20 cellular contexts compared by ENCODE assay signal in genomic region chr1:207219979-207220889, GRCh38.
"Had no signal": no experiment of that assay in that cellular context is flagged by ENCODE, and none has a peak within 500 bp of the region (broad histone marks: within the 10 kb centered on the region; RNA-seq: fewer than 3 reads in every experiment).

No MANE protein-coding gene starts in this region.

- H3K36me3 Mint-ChIP-seq: naive B cell, T-cell, type B pancreatic cell had no signal

- H3K4me3 Mint-ChIP-seq: activated CD4-positive, alpha-beta T cell treated with anti-CD3 and anti-CD28 coated beads, Interleukin-2, amount 10 ng/mL, durations not matched to agents 7 days and 5 days; activated T-cell treated with anti-CD3 and anti-CD28 coated beads, Interleukin-2, amount 50 U/mL, for 72 hours; stimulated activated naive CD8-positive, alpha-beta T cell treated with anti-CD3 and anti-CD28 coated beads, Interleukin-15, amount 100 ng/mL, for 72 hours; T-cell; type B pancreatic cell had no signal

- ATAC-seq: activated T-cell treated with anti-CD3 and anti-CD28 coated beads, Interleukin-2, amount 50 U/mL, for 72 hours; esophagus mucosa; left lobe of liver; mucosa of descending colon; right lobe of liver; stimulated activated naive CD8-positive, alpha-beta T cell treated with anti-CD3 and anti-CD28 coated beads, Interleukin-15, amount 100 ng/mL, for 72 hours; T-cell had no signal

- H3K4me2 ChIP-seq: smooth muscle cell had no signal

- H3K27ac Mint-ChIP-seq: activated CD4-positive, alpha-beta T cell treated with anti-CD3 and anti-CD28 coated beads, Interleukin-2, amount 10 ng/mL, durations not matched to agents 7 days and 5 days; activated T-cell treated with anti-CD3 and anti-CD28 coated beads, Interleukin-2, amount 50 U/mL, for 72 hours; stimulated activated naive CD8-positive, alpha-beta T cell treated with anti-CD3 and anti-CD28 coated beads, Interleukin-15, amount 100 ng/mL, for 72 hours; T-cell had no signal

- H3K27ac ChIP-seq: coronary artery, right lobe of liver had no signal

- H3K4me1 ChIP-seq: right lobe of liver had no signal

- DNase-seq: activated CD4-positive, alpha-beta T cell treated with anti-CD3 and anti-CD28 coated beads, Interleukin-2, amount 10 ng/mL, durations not matched to agents 7 days and 5 days; activated CD8-positive, alpha-beta memory T cell treated with anti-CD3 and anti-CD28 coated beads for 24 hours; activated effector memory CD4-positive, alpha-beta T cell treated with anti-CD3 and anti-CD28 coated beads, Interleukin-2, amount 50 U/mL, for 16 hours; activated naive CD4-positive, alpha-beta T cell treated with anti-CD3 and anti-CD28 coated beads, Interleukin-2, amount 50 U/mL, for 16 hours; activated T-cell treated with anti-CD3 and anti-CD28 coated beads, Interleukin-2, amount 50 U/mL, for 72 hours; aorta; islet precursor cell; mammary epithelial cell; mucosa of descending colon; naive B cell; right lobe of liver; stimulated activated CD4-positive, alpha-beta T cell treated with anti-CD3 and anti-CD28 coated beads, Interleukin-4, amount 100 ng/mL, for 1 hour; stimulated activated naive CD8-positive, alpha-beta T cell treated with anti-CD3 and anti-CD28 coated beads, Interleukin-15, amount 100 ng/mL, for 72 hours; T-cell had no signal

- H3K36me3 ChIP-seq: ovary, right lobe of liver had no signal

- H3K9me3 Mint-ChIP-seq: activated T-cell treated with anti-CD3 and anti-CD28 coated beads, Interleukin-2, amount 50 U/mL, for 72 hours; stimulated activated naive CD8-positive, alpha-beta T cell treated with anti-CD3 and anti-CD28 coated beads, Interleukin-15, amount 100 ng/mL, for 72 hours; T-cell; type B pancreatic cell had no signal

- H3K9me3 ChIP-seq: mucosa of descending colon, ovary, right lobe of liver had no signal

- H3K4me3 ChIP-seq: coronary artery, mucosa of descending colon, ovary, right lobe of liver, smooth muscle cell had no signal

- H3K27me3 ChIP-seq: ovary, right lobe of liver had no signal

- H3K27me3 Mint-ChIP-seq: activated CD4-positive, alpha-beta T cell treated with anti-CD3 and anti-CD28 coated beads, Interleukin-2, amount 10 ng/mL, durations not matched to agents 7 days and 5 days; stimulated activated naive CD8-positive, alpha-beta T cell treated with anti-CD3 and anti-CD28 coated beads, Interleukin-15, amount 100 ng/mL, for 72 hours had no signal
